ENCODE assay signal across 21 cellular contexts in the genomic region with DNA sequence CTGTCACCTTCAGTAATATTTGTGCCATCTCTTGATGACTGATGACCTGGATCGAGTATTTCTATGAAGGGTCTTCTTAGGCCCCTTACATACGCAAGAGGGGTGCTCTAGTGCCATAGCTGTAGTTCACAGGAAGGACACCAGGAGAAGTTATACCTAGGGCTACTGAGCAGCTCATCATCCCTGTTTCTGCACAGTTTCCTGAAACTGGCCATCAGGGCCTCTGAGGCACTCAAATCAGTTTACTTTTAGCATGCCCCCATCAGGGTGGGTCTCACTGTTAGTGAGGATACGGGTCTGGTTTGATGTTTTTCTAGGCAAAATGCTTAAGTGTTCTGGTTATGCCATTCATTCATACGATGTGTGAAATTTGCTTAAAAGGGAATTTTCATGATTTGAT. TPM values are rescaled to one million over a fixed set of nuclear protein-coding genes. Genes with fewer than 3 reads are reported as not detected.
A peak's percentile ranks its signal among the peaks of the same experiment; 100 is the strongest.
DNase-seq lines count a peak whose midpoint lies in the region; ATAC-seq, FAIRE-seq and TF ChIP-seq lines count a peak whose summit lies in the region.
"Had no signal": no experiment of that assay in that cellular context is flagged by ENCODE, and none has a peak within 500 bp of the region (broad histone marks: within the 10 kb centered on the region; RNA-seq: fewer than 3 reads in every experiment).

No MANE protein-coding gene starts in this region.

- H3F3A ChIP-seq in PC-3 (ENCODE audit: low read length, unreplicated experiment) (no peaks in the 10 kb centered on the region), neural progenitor cell (ENCODE audit: low read depth) (peaks cover 3% of the 10 kb centered on the region)

- DNase-seq in GM12892 (ENCODE audit: insufficient read length) (no peak), PC-3 (no peak), endodermal cell (no peak), neural progenitor cell (ENCODE audit: low spot score) (peak; percentile 28), ecto neural progenitor cell (ENCODE audit: low spot score) (no peak)
- DNase-seq: activated naive CD8-positive, alpha-beta T cell treated with anti-CD3 and anti-CD28 coated beads, Interleukin-2, amount 10 ng/mL, durations not matched to agents 7 days and 5 days; esophagus squamous epithelium; GF-D8; IMR-90; kidney; natural killer cell; NCI-H187 treated with DMSO at 0.1 percent for 48 hours; NCI-H446; SIG-M5; stimulated activated CD8-positive, alpha-beta memory T cell treated with anti-CD3 and anti-CD28 coated beads, Interleukin-4, amount 100 ng/mL, for 48 hours; T-helper 17 cell had no signal

- POLR2A ChIA-PET in PC-3 (lab: Charles Lee; ENCODE audit: unreplicated experiment) = no interaction called here

- H3K36me3 Mint-ChIP-seq in endodermal cell (ENCODE audit: low read depth) (peaks cover 20% of the 10 kb centered on the region), neural progenitor cell (peaks cover 7% of the 10 kb centered on the region)

- H3K36me3 ChIP-seq in PC-3 (ENCODE audit: low read depth, low read length) (peaks cover 5% of the 10 kb centered on the region; the same call in 1 of the 2 replicates), endodermal cell (ENCODE audit: control insufficient read depth, insufficient read depth, low read length) (peaks cover 28% of the 10 kb centered on the region), neural progenitor cell (no peaks in the 10 kb centered on the region)

- TF ChIP-seq POLR2A in GM12892 (IDR thresholded peaks at IDR 0.05; ENCODE audit: low read depth, low read length) = no peak

- no peaks in the 10 kb centered on the region for H3K4me1 Mint-ChIP-seq in endodermal cell
- no peaks in the 10 kb centered on the region for H3K4me1 Mint-ChIP-seq in neural progenitor cell
- H3K4me1 Mint-ChIP-seq: activated naive CD8-positive, alpha-beta T cell treated with anti-CD3 and anti-CD28 coated beads, Interleukin-2, amount 10 ng/mL, durations not matched to agents 7 days and 5 days; memory B cell; natural killer cell had no signal

- no peak overlapping the region for H3K27ac Mint-ChIP-seq in endodermal cell
- H3K27ac Mint-ChIP-seq in neural progenitor cell = no peak overlapping the region
- H3K27ac Mint-ChIP-seq: activated naive CD8-positive, alpha-beta T cell treated with anti-CD3 and anti-CD28 coated beads, Interleukin-2, amount 10 ng/mL, durations not matched to agents 7 days and 5 days; activated T-helper 17 cell treated with anti-CD3 and anti-CD28 coated beads, Interleukin-2, amount 50 U/mL, for 72 hours; natural killer cell; T-helper 17 cell had no signal

- no TSS peak for BruUV-seq in PC-3 (replicated peaks; lab: Mats Ljungman, UMichigan)

- H3K4me1 ChIP-seq in PC-3 (ENCODE audit: insufficient read depth, low read length) (no peaks in the 10 kb centered on the region), endodermal cell (ENCODE audit: control insufficient read depth, insufficient read depth, low read length) (no peaks in the 10 kb centered on the region), neural progenitor cell (no peaks in the 10 kb centered on the region)
- H3K4me1 ChIP-seq: esophagus squamous epithelium had no signal

- WGBS in endodermal cell (ENCODE audit: insufficient coverage in 1 of 2, insufficient read length in 1 of 2), 2 experiments = 94 to 98% methylated on average over 3 to 4 of the region's 4 CpGs

- H3K4me3 Mint-ChIP-seq in endodermal cell = no peak overlapping the region
- H3K4me3 Mint-ChIP-seq in neural progenitor cell = no peak overlapping the region
- H3K4me3 Mint-ChIP-seq: activated naive CD8-positive, alpha-beta T cell treated with anti-CD3 and anti-CD28 coated beads, Interleukin-2, amount 10 ng/mL, durations not matched to agents 7 days and 5 days; activated T-helper 17 cell treated with anti-CD3 and anti-CD28 coated beads, Interleukin-2, amount 50 U/mL, for 72 hours; memory B cell; natural killer cell; T-helper 17 cell had no signal

- no peak overlapping the region for H2AFZ ChIP-seq in PC-3 (ENCODE audit: low read length)
- no peak overlapping the region for H2AFZ ChIP-seq in neural progenitor cell (replicated peaks)

- ATAC-seq in PC-3 (no peak), GM19455 (IDR thresholded peaks at IDR 0.05; ENCODE audit: unreplicated experiment) (no peak), GM18909 (IDR thresholded peaks at IDR 0.05; ENCODE audit: poor library complexity, unreplicated experiment) (no peak), HG02763 (IDR thresholded peaks at IDR 0.05; ENCODE audit: unreplicated experiment) (no peak)
- ATAC-seq: activated T-helper 17 cell treated with anti-CD3 and anti-CD28 coated beads, Interleukin-2, amount 50 U/mL, for 72 hours; natural killer cell; T-helper 17 cell had no signal

- H3K27me3 ChIP-seq in PC-3 (ENCODE audit: low read length) (no peaks in the 10 kb centered on the region), endodermal cell (ENCODE audit: control insufficient read depth, insufficient read depth, low read length, poor library complexity, severe bottlenecking) (no peaks in the 10 kb centered on the region), neural progenitor cell (no peaks in the 10 kb centered on the region)
- H3K27me3 ChIP-seq: esophagus squamous epithelium had no signal

- peak; percentile 17 for FAIRE-seq in GM12892 (lab: Jason Lieb, UNC)

- H3K9me3 Mint-ChIP-seq in endodermal cell (peaks cover under 1% of the 10 kb centered on the region), neural progenitor cell (no peaks in the 10 kb centered on the region)
- H3K9me3 Mint-ChIP-seq: activated naive CD8-positive, alpha-beta T cell treated with anti-CD3 and anti-CD28 coated beads, Interleukin-2, amount 10 ng/mL, durations not matched to agents 7 days and 5 days; activated T-helper 17 cell treated with anti-CD3 and anti-CD28 coated beads, Interleukin-2, amount 50 U/mL, for 72 hours; natural killer cell had no signal

- no peaks in the 10 kb centered on the region for H3K9me3 ChIP-seq in PC-3 (ENCODE audit: low read length)
- peaks cover 13% of the 10 kb centered on the region for H3K9me3 ChIP-seq in endodermal cell (ENCODE audit: control insufficient read depth, low read length)
- H3K9me3 ChIP-seq in neural progenitor cell (ENCODE audit: low read depth) = no peaks in the 10 kb centered on the region
- H3K9me3 ChIP-seq: esophagus squamous epithelium had no signal

- TF ChIP-seq CTCF in PC-3 (conservative IDR thresholded peaks at IDR 0.05; ENCODE audit: low read depth, low read length) (0 out of 2 replicates have a peak, but pooled peaks have one; percentile 9), endodermal cell (conservative IDR thresholded peaks at IDR 0.05) (peak; percentile 64), neural progenitor cell (IDR thresholded peaks at IDR 0.05) (peak; percentile 21)

- no peaks in the 10 kb centered on the region for H3K9me2 ChIP-seq in PC-3 (replicated peaks; ENCODE audit: low read length)

- CTCF ChIA-PET in PC-3 (lab: Charles Lee) = no interaction called here

- no peak overlapping the region for H3K4me2 ChIP-seq in PC-3 (ENCODE audit: low read length)
- no peak overlapping the region for H3K4me2 ChIP-seq in neural progenitor cell

- H3K27me3 Mint-ChIP-seq in endodermal cell (ENCODE audit: insufficient read depth) (no peaks in the 10 kb centered on the region), neural progenitor cell (ENCODE audit: insufficient read depth, low read depth) (no peaks in the 10 kb centered on the region)
- H3K27me3 Mint-ChIP-seq: activated naive CD8-positive, alpha-beta T cell treated with anti-CD3 and anti-CD28 coated beads, Interleukin-2, amount 10 ng/mL, durations not matched to agents 7 days and 5 days; activated T-helper 17 cell treated with anti-CD3 and anti-CD28 coated beads, Interleukin-2, amount 50 U/mL, for 72 hours; memory B cell; T-helper 17 cell had no signal

- no peak overlapping the region for H3K27ac ChIP-seq in PC-3 (ENCODE audit: low read length)
- no peak overlapping the region for H3K27ac ChIP-seq in endodermal cell (ENCODE audit: low read depth, low read length)
- no peak overlapping the region for H3K27ac ChIP-seq in neural progenitor cell
- H3K27ac ChIP-seq: esophagus squamous epithelium had no signal

- H4K20me1 ChIP-seq in PC-3 (ENCODE audit: low read length) = no peaks in the 10 kb centered on the region
- H4K20me1 ChIP-seq in neural progenitor cell (ENCODE audit: low read depth) = no peaks in the 10 kb centered on the region

- H3K79me2 ChIP-seq in PC-3 (ENCODE audit: low read length) = no peaks in the 10 kb centered on the region
- H3K79me2 ChIP-seq in neural progenitor cell (ENCODE audit: low read depth) = no peaks in the 10 kb centered on the region

- H3K9ac ChIP-seq in PC-3 (ENCODE audit: low read length) (no peak overlapping the region), endodermal cell (ENCODE audit: extremely low read depth, low read length, poor library complexity, severe bottlenecking) (no peak overlapping the region), neural progenitor cell (no peak overlapping the region)

- intact Hi-C loops in PC-3 (cut with micrococcal nuclease) = no loop called here

- no peak overlapping the region for H3K4me3 ChIP-seq in PC-3 (ENCODE audit: low read length)
- no peak overlapping the region for H3K4me3 ChIP-seq in endodermal cell (ENCODE audit: low read length)
- no peak overlapping the region for H3K4me3 ChIP-seq in neural progenitor cell
- H3K4me3 ChIP-seq: esophagus squamous epithelium had no signal

RNA-seq across cellular contexts. Expression of gene FBLN7, which starts 20.0 kb away (rescaled TPM):
- not detected for polyA plus RNA-seq in GM12892 (2012; ENCODE audit: missing spikeins)
- total RNA-seq in PC-3 (2014; rRNA removed) = 0.75 and 2.2 TPM in 2 replicates
- total RNA-seq in endodermal cell = 1 to 10 TPM; 4.0 to 8.7 TPM
- 16.0 TPM for polyA plus RNA-seq in endodermal cell (2013, experiment 1 of 2)
- 13.9 TPM for polyA plus RNA-seq in endodermal cell (2013, experiment 2 of 2)
- 7.8 and 18.4 TPM in 2 replicates for total RNA-seq in neural progenitor cell (ENCODE audit: low replicate concordance)

Comparison
In these comparisons a context has a peak if more than half of its experiments do, and no peak if none do; other contexts are left out.
1. CTCF ChIP-seq: peak in every context shown above with its lines; median percentile 64 in endodermal cell; 21 in neural progenitor cell; 9 in PC-3.